In the genomic region with DNA sequence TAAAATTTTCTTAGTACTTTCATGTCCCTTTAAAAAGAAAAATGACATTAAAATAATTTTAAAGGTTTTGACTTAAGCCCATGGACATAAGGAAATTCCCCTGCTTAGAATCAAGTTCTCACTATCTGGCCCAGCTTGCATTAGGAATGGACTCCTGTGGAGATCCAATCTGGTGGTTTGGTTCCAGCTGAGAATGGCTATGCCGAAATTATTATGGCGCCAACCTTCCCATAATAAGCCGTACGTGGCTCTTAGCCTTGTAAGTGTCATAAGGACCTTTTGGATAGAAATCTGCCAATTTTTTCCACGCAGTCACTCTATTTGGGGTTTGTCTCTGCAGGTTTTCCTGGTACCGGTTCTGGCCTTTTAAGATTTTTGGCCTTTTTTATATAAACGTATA, we compare ENCODE assay signal across 7 cellular contexts.
"Had no signal": no experiment of that assay in that cellular context is flagged by ENCODE, and none has a peak within 500 bp of the region (broad histone marks: within the 10 kb centered on the region; RNA-seq: fewer than 3 reads in every experiment).

No MANE protein-coding gene starts in this region.

- H3K36me3 ChIP-seq: HAP-1 had no signal

- H3K9me3 ChIP-seq: HAP-1 had no signal

- H3K27ac ChIP-seq: GM23248, HL-60 had no signal

- H3K4me1 ChIP-seq: HAP-1 had no signal

- DNase-seq: GM23248, GOT3, H7, HFFc6, KG1 had no signal

- H3K4me3 ChIP-seq: GM23248, HAP-1 had no signal
